ENCODE assay signal across 9 cellular contexts in genomic region chr4:133149364-133149695, GRCh38. TPM values are rescaled to one million over a fixed set of nuclear protein-coding genes. Genes with fewer than 3 reads are reported as not detected.
A peak's percentile ranks its signal among the peaks of the same experiment; 100 is the strongest.
DNase-seq lines count a peak whose midpoint lies in the region; ATAC-seq and TF ChIP-seq lines count a peak whose summit lies in the region.
"Had no signal": no experiment of that assay in that cellular context is flagged by ENCODE, and none has a peak within 500 bp of the region (broad histone marks: within the 10 kb centered on the region; RNA-seq: fewer than 3 reads in every experiment).

No MANE protein-coding gene starts in this region.

- H3K27me3 Mint-ChIP-seq in HFFc6 (ENCODE audit: insufficient read depth): peaks cover 15% of the 10 kb centered on the region
- peaks cover 60% of the 10 kb centered on the region for H3K27me3 Mint-ChIP-seq in activated T-helper 1 cell treated with anti-CD3 and anti-CD28 coated beads, Interleukin-12 subunit alpha, Interleukin-12 subunit beta, Interleukin-2, Interleukin-4 antibody, amounts not matched to agents 30 ng/mL and 10 ng/mL and 1 ng/mL, durations not matched to agents 14 hours and 24 hours and 36 hours (ENCODE audit: insufficient read depth)

- DNase-seq in HFFc6 (no peak), spleen (no peak), ecto neural progenitor cell (ENCODE audit: low spot score) (no peak), RPMI8226 (no peak)
- no peak for DNase-seq in activated T-helper 1 cell treated with anti-CD3 and anti-CD28 coated beads, Interleukin-12 subunit alpha, Interleukin-12 subunit beta, Interleukin-2, Interleukin-4 antibody, amounts not matched to agents 30 ng/mL and 10 ng/mL and 1 ng/mL, durations not matched to agents 14 hours and 24 hours and 36 hours (ENCODE audit: low spot score)

- peaks cover 13 to 98% (median 88%) of the 10 kb centered on the region in 7 donors for H3K27me3 ChIP-seq in spleen (replicated peaks in 1 of 7)

- H3K27ac ChIP-seq in spleen: no peak overlapping the region

- H3K27ac Mint-ChIP-seq in HFFc6: peak overlapping the region; percentile 73
- H3K27ac Mint-ChIP-seq in activated T-helper 1 cell treated with anti-CD3 and anti-CD28 coated beads, Interleukin-12 subunit alpha, Interleukin-12 subunit beta, Interleukin-2, Interleukin-4 antibody, amounts not matched to agents 30 ng/mL and 10 ng/mL and 1 ng/mL, durations not matched to agents 14 hours and 24 hours and 36 hours: peak overlapping the region; percentile 46

- no peak for TF ChIP-seq CTCF in HFFc6 (IDR thresholded peaks at IDR 0.05)
- no peak for TF ChIP-seq CTCF in spleen (IDR thresholded peaks at IDR 0.05 in 8 of 11, conservative IDR thresholded peaks at IDR 0.05 in 3 of 11)

- 4 to 8% (median 6%) methylated on average over 8 of the region's 8 CpGs for WGBS in spleen, 5 donors

- H3K9me3 ChIP-seq in spleen: no peaks in the 10 kb centered on the region

- peak overlapping the region; percentile 95 for H3K4me3 Mint-ChIP-seq in HFFc6
- peak overlapping the region; percentile 38 for H3K4me3 Mint-ChIP-seq in activated T-helper 1 cell treated with anti-CD3 and anti-CD28 coated beads, Interleukin-12 subunit alpha, Interleukin-12 subunit beta, Interleukin-2, Interleukin-4 antibody, amounts not matched to agents 30 ng/mL and 10 ng/mL and 1 ng/mL, durations not matched to agents 14 hours and 24 hours and 36 hours

- H3K4me3 ChIP-seq in iPS-11a (ENCODE audit: low read depth, low read length): peak overlapping the region; percentile 0
- peak overlapping the region; percentile 23 to 67 (median 29) for H3K4me3 ChIP-seq in spleen

- no peak for TF ChIP-seq POLR2A in spleen (IDR thresholded peaks at IDR 0.05)

- no peak for ATAC-seq in GM18502 (IDR thresholded peaks at IDR 0.05; ENCODE audit: poor library complexity, unreplicated experiment)
- ATAC-seq in GM21786 (IDR thresholded peaks at IDR 0.05; ENCODE audit: unreplicated experiment): no peak

- no peaks in the 10 kb centered on the region for H3K36me3 ChIP-seq in spleen

- H3K4me1 ChIP-seq in spleen: peaks cover 12 to 72% (median 49%) of the 10 kb centered on the region in 6 donors

- peaks cover 44% of the 10 kb centered on the region for H3K4me1 Mint-ChIP-seq in HFFc6 (ENCODE audit: low read depth)
- peaks cover 22% of the 10 kb centered on the region for H3K4me1 Mint-ChIP-seq in activated T-helper 1 cell treated with anti-CD3 and anti-CD28 coated beads, Interleukin-12 subunit alpha, Interleukin-12 subunit beta, Interleukin-2, Interleukin-4 antibody, amounts not matched to agents 30 ng/mL and 10 ng/mL and 1 ng/mL, durations not matched to agents 14 hours and 24 hours and 36 hours (ENCODE audit: low read depth)

- intact Hi-C loops in activated T-helper 1 cell treated with anti-CD3 and anti-CD28 coated beads, Interleukin-12 subunit alpha, Interleukin-12 subunit beta, Interleukin-2, Interleukin-4 antibody, amounts not matched to agents 30 ng/mL and 10 ng/mL and 1 ng/mL, durations not matched to agents 14 hours and 24 hours and 36 hours (cut with micrococcal nuclease): no loop called here
- intact Hi-C loops in spleen (cut with DNase I; ENCODE audit: low total_unique reads): no loop called here

- H3K9me3 Mint-ChIP-seq in HFFc6: no peaks in the 10 kb centered on the region
- H3K9me3 Mint-ChIP-seq in activated T-helper 1 cell treated with anti-CD3 and anti-CD28 coated beads, Interleukin-12 subunit alpha, Interleukin-12 subunit beta, Interleukin-2, Interleukin-4 antibody, amounts not matched to agents 30 ng/mL and 10 ng/mL and 1 ng/mL, durations not matched to agents 14 hours and 24 hours and 36 hours: no peaks in the 10 kb centered on the region

- peaks cover 5% of the 10 kb centered on the region; the same call in 1 of the 2 replicates for H3K36me3 Mint-ChIP-seq in HFFc6 (ENCODE audit: low read depth)
- H3K36me3 Mint-ChIP-seq in activated T-helper 1 cell treated with anti-CD3 and anti-CD28 coated beads, Interleukin-12 subunit alpha, Interleukin-12 subunit beta, Interleukin-2, Interleukin-4 antibody, amounts not matched to agents 30 ng/mL and 10 ng/mL and 1 ng/mL, durations not matched to agents 14 hours and 24 hours and 36 hours (ENCODE audit: low read depth): no peaks in the 10 kb centered on the region

RNA-seq across cellular contexts. Expression of gene PCDH10, which starts 0.2 kb away (rescaled TPM):
- total RNA-seq in HFFc6 (2021; fragmentation: NEBNext Ultra II Directional; extraction: Animal tissue kit (Norgen Biotek cat#: 25700)): 100 to 1,000 TPM in 1 of 6 experiments, 10 to 100 TPM in 5; 25.2 to 151 (median 26.8) TPM
- total RNA-seq in activated T-helper 1 cell treated with anti-CD3 and anti-CD28 coated beads, Interleukin-12 subunit alpha, Interleukin-12 subunit beta, Interleukin-2, Interleukin-4 antibody, amounts not matched to agents 30 ng/mL and 10 ng/mL and 1 ng/mL, durations not matched to agents 14 hours and 24 hours and 36 hours: not detected in 2 replicates
- total RNA-seq in spleen: under 1 TPM in 5 of 7 donors, not detected in 2; 0.05 to 0.13 (median 0.06) TPM
- under 1 TPM in 2 of 3 donors, not detected in 1; under 0.01 to 0.19 TPM for polyA plus RNA-seq in spleen
- total RNA-seq: HT1080 had no signal

Comparison
In these comparisons a context has a peak if more than half of its experiments do, and no peak if none do; other contexts are left out.
1. RNA of gene PCDH10, which starts 0.2 kb away (total RNA-seq): 25.2 to 151 TPM in HFFc6; 0.05 to 0.13 TPM in spleen and not detected in activated T-helper 1 cell treated with anti-CD3 and anti-CD28 coated beads, Interleukin-12 subunit alpha, Interleukin-12 subunit beta, Interleukin-2, Interleukin-4 antibody, amounts not matched to agents 30 ng/mL and 10 ng/mL and 1 ng/mL, durations not matched to agents 14 hours and 24 hours and 36 hours; every median in the first group is over 10 times any median in the second.